In the genomic region with DNA sequence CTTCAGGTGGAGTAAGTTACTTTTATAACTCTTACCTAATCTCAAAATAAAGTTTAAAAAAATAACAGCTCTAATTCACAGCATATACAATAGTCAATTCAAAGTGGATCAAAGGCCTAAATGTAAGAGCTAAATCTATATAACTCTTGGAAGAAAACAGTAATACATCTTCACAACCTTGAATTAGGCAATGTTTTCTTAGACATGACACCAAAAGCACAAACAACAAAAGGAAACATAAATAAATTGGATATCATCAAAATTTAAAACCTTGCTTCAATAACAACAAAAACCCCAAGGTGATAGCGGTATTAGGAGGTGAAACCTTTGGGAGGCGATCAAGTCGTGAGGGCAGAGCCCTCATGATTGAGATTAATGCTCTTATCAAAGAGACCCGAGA, we compare ENCODE assay signal across 23 cellular contexts.
"Had no signal": no experiment of that assay in that cellular context is flagged by ENCODE, and none has a peak within 500 bp of the region (broad histone marks: within the 10 kb centered on the region; RNA-seq: fewer than 3 reads in every experiment).

No MANE protein-coding gene starts in this region.

- DNase-seq: Karpas-422, KG1, MG63, NCI-H1092, NCI-H1105 treated with DMSO at 0.1 percent for 48 hours, NCI-H1436, NCI-H187, NCI-H2029, NCI-H2081 treated with DMSO at 0.1 percent for 48 hours, NCI-H2171, NCI-H226, NCI-H446, NCI-H510A, NCI-H524 treated with DMSO at 0.1 percent for 48 hours, NCI-H69, NCI-H774, Right ventricle myocardium superior, RPMI8226, SIG-M5 had no signal

- H3K36me3 ChIP-seq: MG63 had no signal

- H3K4me1 ChIP-seq: SJSA1 had no signal

- H3K9me3 ChIP-seq: MG63, SJSA1 had no signal

- H3K4me3 ChIP-seq: MG63, SJSA1, SK-N-MC had no signal

- FAIRE-seq: RCC 7860 had no signal

- H3K27me3 ChIP-seq: MG63, SJSA1 had no signal

- H3K27ac ChIP-seq: HL-60, SJSA1, SK-N-MC had no signal
